ENCODE assay signal across 8 cellular contexts in the genomic region with DNA sequence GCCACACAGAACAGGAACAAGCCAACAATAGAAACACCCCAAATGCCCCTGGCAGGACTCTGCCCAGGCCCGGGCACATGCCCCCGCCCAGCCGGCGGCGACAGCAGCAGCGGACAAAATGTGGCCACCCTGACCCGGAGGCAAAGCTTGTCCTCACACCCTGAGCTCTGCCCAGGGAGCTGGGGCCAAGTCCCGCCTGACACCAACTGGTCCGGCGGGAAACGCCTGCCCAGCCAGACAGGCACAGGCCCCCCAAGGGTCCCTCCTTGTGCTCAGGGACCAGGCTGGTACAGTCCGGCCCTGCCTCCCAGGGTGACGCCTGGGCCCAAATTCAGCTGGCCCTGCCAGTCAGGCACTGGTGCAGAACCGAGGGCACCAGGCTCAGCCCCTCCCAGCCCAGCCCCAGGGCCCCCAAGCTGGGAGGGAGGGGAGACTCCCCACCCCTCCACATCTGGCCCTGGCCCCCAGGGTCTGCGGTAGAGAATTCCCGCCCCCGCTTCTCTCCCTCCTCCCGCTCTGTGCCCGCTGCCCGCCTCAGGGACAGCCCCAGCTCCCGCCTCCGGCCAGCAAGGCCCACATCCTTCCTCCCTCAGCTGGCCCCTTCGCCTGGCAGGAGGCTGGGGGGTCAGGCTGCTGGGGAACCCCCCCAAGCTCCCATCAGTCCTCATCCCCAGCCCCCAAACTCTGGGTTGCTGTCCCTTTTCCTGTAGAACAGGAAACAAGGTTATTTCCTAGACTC. TPM values are rescaled to one million over a fixed set of nuclear protein-coding genes. Genes with fewer than 3 reads are reported as not detected.
DNase-seq lines count a peak whose midpoint lies in the region; ATAC-seq, FAIRE-seq and TF ChIP-seq lines count a peak whose summit lies in the region.

No MANE protein-coding gene starts in this region.

- DNase-seq in IMR-90: no peak
- DNase-seq in MCF 10A (ENCODE audit: unreplicated experiment): peak; percentile 22
- no peak for DNase-seq in keratinocyte (ENCODE audit: low read depth, low spot score)
- no peak for DNase-seq in stimulated activated naive B cell treated with anti-CD40 and anti-IgM and Interleukin-4, amounts not matched to agents 10 μg/mL and 1 μg/mL and 100 μg/mL, for 72 hours
- DNase-seq in GM19240 (ENCODE audit: insufficient read length, low spot score): no peak
- no peak for DNase-seq in DMS79 treated with DMSO at 0.1 percent for 48 hours (lab: John Stamatoyannopoulos, UW)
- DNase-seq in NCI-H774 (lab: John Stamatoyannopoulos, UW): no peak

- H4K8ac ChIP-seq in IMR-90 (ENCODE audit: low read depth in 2 of 2, low read length in 2 of 2): peak overlapping the region; percentile 31 to 48; a peak in 2 of 4 replicates

- H3K23ac ChIP-seq in IMR-90 (ENCODE audit: low read depth, low read length): peak overlapping the region; percentile 59; the same call in 1 of the 2 replicates

- intact Hi-C loops in IMR-90 (cut with micrococcal nuclease): loop anchor here (1.0 to 5.0 kb wide), 3 partner anchors 45 to 302 kb away; no protein-coding TSS in a partner anchor
- intact Hi-C loops in MCF 10A (cut with micrococcal nuclease): loop anchor here (1.0 to 2.0 kb wide), 2 partner anchors 27 to 46 kb away; no protein-coding TSS in a partner anchor

- 17% methylated on average over 12 of the region's 23 CpGs; no CpG with 5 or more reads in 1 of the 2 experiments for WGBS in IMR-90 (ENCODE audit: extremely low coverage in 2 of 2, insufficient read length in 1 of 2), 2 experiments

- H3K9me1 ChIP-seq in IMR-90 (ENCODE audit: insufficient read depth, low read length): peaks cover 17% of the 10 kb centered on the region
- peaks cover 4% of the 10 kb centered on the region for H3K9me1 ChIP-seq in keratinocyte (ENCODE audit: control insufficient read depth, extremely low read depth, insufficient read depth, low read length)

- H3K9me3 Mint-ChIP-seq in MCF 10A (ENCODE audit: unreplicated experiment): no peaks in the 10 kb centered on the region
- no peaks in the 10 kb centered on the region for H3K9me3 Mint-ChIP-seq in stimulated activated naive B cell treated with anti-CD40 and anti-IgM and Interleukin-4, amounts not matched to agents 10 μg/mL and 1 μg/mL and 100 μg/mL, for 72 hours

- dilution Hi-C loops in IMR-90 (cut with HindIII; ENCODE audit: low sequenced_read_pairs, unreplicated experiment): no loop called here
- dilution Hi-C loops in keratinocyte (cut with MboI; ENCODE audit: extremely low pct_ligation_motif_present, low sequenced_read_pairs): no loop called here

- peak overlapping the region; percentile 60 for H3K4ac ChIP-seq in IMR-90 (ENCODE audit: low read depth, low read length)

- peak overlapping the region; percentile 88 for H3K27ac Mint-ChIP-seq in MCF 10A (ENCODE audit: low read depth, unreplicated experiment)
- H3K27ac Mint-ChIP-seq in stimulated activated naive B cell treated with anti-CD40 and anti-IgM and Interleukin-4, amounts not matched to agents 10 μg/mL and 1 μg/mL and 100 μg/mL, for 72 hours: peak overlapping the region; percentile 90

- in situ Hi-C loops in IMR-90 (cut with MboI; ENCODE audit: low sequenced_read_pairs): no loop called here

- no peak for TF ChIP-seq POLR2A in IMR-90 (IDR thresholded peaks at IDR 0.05; ENCODE audit: low read depth, low read length)

- H3K79me1 ChIP-seq in IMR-90 (ENCODE audit: low read depth in 1 of 2, low read length in 2 of 2): peaks cover 16 to 55% of the 10 kb centered on the region in 2 experiments

- H3K14ac ChIP-seq in IMR-90 (replicated peaks; ENCODE audit: low read depth, low read length): peak overlapping the region; percentile 37; the same call in 1 of the 2 replicates

- H4K91ac ChIP-seq in IMR-90 (ENCODE audit: insufficient read depth, low read depth, low read length): peak overlapping the region; percentile 45

- no peak overlapping the region for H2BK15ac ChIP-seq in IMR-90 (ENCODE audit: low read depth, low read length)

- no peak overlapping the region for H2BK20ac ChIP-seq in IMR-90 (ENCODE audit: low read depth, low read length)

- H4K20me1 ChIP-seq in IMR-90 (ENCODE audit: insufficient read depth, low read length) (peaks cover 57% of the 10 kb centered on the region), keratinocyte (ENCODE audit: control insufficient read depth, extremely low read depth, insufficient read depth, low read length) (peaks cover 33% of the 10 kb centered on the region)

- H3K36me3 ChIP-seq in IMR-90 (ENCODE audit: control insufficient read depth, insufficient read depth, low read length): no peaks in the 10 kb centered on the region
- H3K36me3 ChIP-seq in keratinocyte (ENCODE audit: control insufficient read depth in 2 of 2, extremely low read depth in 1 of 2, insufficient read depth in 2 of 2, low read length in 2 of 2): peaks cover 0 to 2% of the 10 kb centered on the region in 2 experiments

- H3K9me3 ChIP-seq in IMR-90 (ENCODE audit: control insufficient read depth, insufficient read depth, low read length): no peaks in the 10 kb centered on the region
- no peaks in the 10 kb centered on the region for H3K9me3 ChIP-seq in keratinocyte (ENCODE audit: control insufficient read depth, low read depth, low read length)

- peaks cover 61% of the 10 kb centered on the region for H3K79me2 ChIP-seq in keratinocyte (ENCODE audit: control insufficient read depth, insufficient read depth, low read length)

- H3K36me3 Mint-ChIP-seq in MCF 10A (ENCODE audit: insufficient read depth, unreplicated experiment): no peaks in the 10 kb centered on the region
- peaks cover 0 to 2% of the 10 kb centered on the region in 2 donors for H3K36me3 Mint-ChIP-seq in stimulated activated naive B cell treated with anti-CD40 and anti-IgM and Interleukin-4, amounts not matched to agents 10 μg/mL and 1 μg/mL and 100 μg/mL, for 72 hours

- POLR2A ChIA-PET in IMR-90 (lab: Charles Lee; ENCODE audit: unreplicated experiment): interaction anchor here (0.6 kb wide), 1 partner anchor 45 kb away, joined by 5 read pairs; no protein-coding TSS in a partner anchor
- POLR2A ChIA-PET in MCF 10A (lab: Yijun Ruan, JAX): interaction anchor here (1.0 to 4.6 kb wide), 10 partner anchors 12 to 301 kb away, joined by 3 to 37 read pairs (median 4); partner anchors contain the start of gene WASF2

- peak overlapping the region; percentile 96 for H2AK9ac ChIP-seq in IMR-90 (replicated peaks; ENCODE audit: low read depth, low read length, poor library complexity)

- peaks cover 35% of the 10 kb centered on the region for H3K4me1 Mint-ChIP-seq in MCF 10A (ENCODE audit: insufficient read depth, unreplicated experiment)
- H3K4me1 Mint-ChIP-seq in stimulated activated naive B cell treated with anti-CD40 and anti-IgM and Interleukin-4, amounts not matched to agents 10 μg/mL and 1 μg/mL and 100 μg/mL, for 72 hours: peaks cover 13 to 55% of the 10 kb centered on the region in 2 donors

- H3K4me3 ChIP-seq in IMR-90 (ENCODE audit: insufficient read depth, low read depth, low read length) (peak overlapping the region; percentile 97), keratinocyte (ENCODE audit: control insufficient read depth in 2 of 3, extremely low read depth in 1 of 3, insufficient read depth in 2 of 3, low read depth in 1 of 3, low read length in 3 of 3) (peak overlapping the region; percentile 90 to 94 (median 90))

- peak overlapping the region; percentile 27 for H2BK5ac ChIP-seq in IMR-90 (ENCODE audit: low read depth, low read length, poor library complexity, severe bottlenecking)

- H2AFZ ChIP-seq in IMR-90 (replicated peaks; ENCODE audit: low read length, poor library complexity) (peak overlapping the region; percentile 64), keratinocyte (ENCODE audit: control insufficient read depth, low read length) (no peak overlapping the region)

- peak overlapping the region; percentile 90 for H3K4me3 Mint-ChIP-seq in MCF 10A (ENCODE audit: unreplicated experiment)
- peak overlapping the region; percentile 90 to 92 for H3K4me3 Mint-ChIP-seq in stimulated activated naive B cell treated with anti-CD40 and anti-IgM and Interleukin-4, amounts not matched to agents 10 μg/mL and 1 μg/mL and 100 μg/mL, for 72 hours

- H3K4me1 ChIP-seq in IMR-90 (ENCODE audit: control insufficient read depth, insufficient read depth, low read length): peaks cover 36% of the 10 kb centered on the region
- peaks cover 42% of the 10 kb centered on the region for H3K4me1 ChIP-seq in keratinocyte (ENCODE audit: control insufficient read depth, extremely low read depth, insufficient read depth, low read length)

- no peak for FAIRE-seq in keratinocyte (lab: Jason Lieb, UNC)

- no peaks in the 10 kb centered on the region for H3K27me3 Mint-ChIP-seq in MCF 10A (ENCODE audit: insufficient read depth, unreplicated experiment)
- H3K27me3 Mint-ChIP-seq in stimulated activated naive B cell treated with anti-CD40 and anti-IgM and Interleukin-4, amounts not matched to agents 10 μg/mL and 1 μg/mL and 100 μg/mL, for 72 hours: no peaks in the 10 kb centered on the region

- peak overlapping the region; percentile 87 for H3K4me2 ChIP-seq in IMR-90 (ENCODE audit: low read depth, low read length)
- H3K4me2 ChIP-seq in keratinocyte (ENCODE audit: control insufficient read depth, extremely low read depth, insufficient read depth, low read depth, low read length): peak overlapping the region; percentile 93

- peak overlapping the region; percentile 13 for H2AK5ac ChIP-seq in IMR-90 (ENCODE audit: low read depth, low read length)

- CTCF ChIA-PET in IMR-90 (lab: Yijun Ruan, JAX): interaction anchor here (0.7 to 1.6 kb wide), 7 partner anchors 33 to 301 kb away, joined by 3 to 10 read pairs (median 3); no protein-coding TSS in a partner anchor
- CTCF ChIA-PET in MCF 10A (lab: Yijun Ruan, JAX): interaction anchor here (0.6 to 4.7 kb wide), 10 partner anchors 10 to 94 kb away, joined by 3 to 51 read pairs (median 4); no protein-coding TSS in a partner anchor

- no peak for TF ChIP-seq CTCF in C4-2B (conservative IDR thresholded peaks at IDR 0.05)
- no peak for TF ChIP-seq CTCF in IMR-90 (conservative IDR thresholded peaks at IDR 0.05; ENCODE audit: low read depth, low read length)
- no peak for TF ChIP-seq CTCF in MCF 10A (IDR thresholded peaks at IDR 0.05; ENCODE audit: unreplicated experiment)
- no peak for TF ChIP-seq CTCF in keratinocyte (optimal IDR thresholded peaks at IDR 0.05 in 1 of 3, IDR thresholded peaks at IDR 0.05 in 1 of 3, conservative IDR thresholded peaks at IDR 0.05 in 1 of 3; ENCODE audit: extremely low read depth in 1 of 3, insufficient read depth in 2 of 3, low read length in 3 of 3)

- H3K27me3 ChIP-seq in IMR-90 (ENCODE audit: control insufficient read depth, insufficient read depth, low read length) (no peaks in the 10 kb centered on the region), keratinocyte (ENCODE audit: control insufficient read depth, extremely low read depth, insufficient read depth, low read length) (no peaks in the 10 kb centered on the region)

- H3K56ac ChIP-seq in IMR-90 (ENCODE audit: extremely low read depth, insufficient read depth, low read length): no peak overlapping the region

- H4K5ac ChIP-seq in IMR-90 (ENCODE audit: low read depth, low read length): no peak overlapping the region

- peak overlapping the region; percentile 80 for H3K27ac ChIP-seq in C4-2B
- H3K27ac ChIP-seq in IMR-90 (ENCODE audit: insufficient read depth, low read length): peak overlapping the region; percentile 72
- H3K27ac ChIP-seq in keratinocyte (ENCODE audit: control insufficient read depth, insufficient read depth, low read length): peak overlapping the region; percentile 34

- peak overlapping the region; percentile 79 for H3K9ac ChIP-seq in IMR-90 (ENCODE audit: low read depth, low read length)
- peak overlapping the region; percentile 73 for H3K9ac ChIP-seq in keratinocyte (ENCODE audit: control insufficient read depth, extremely low read depth, insufficient read depth, low read length)

- 0 out of 2 replicates have a peak, but pooled peaks have one; percentile 2 for ATAC-seq in IMR-90 (ENCODE audit: low read depth)
- ATAC-seq in stimulated activated naive B cell treated with anti-CD40 and anti-IgM and Interleukin-4, amounts not matched to agents 10 μg/mL and 1 μg/mL and 100 μg/mL, for 72 hours (replicated peaks): peak; percentile 19 to 26

- peak overlapping the region; percentile 12; the same call in 1 of the 2 replicates for H2BK120ac ChIP-seq in IMR-90 (ENCODE audit: low read depth, low read length)

- H3K18ac ChIP-seq in IMR-90 (ENCODE audit: low read depth, low read length): no peak overlapping the region; the same call in 1 of the 2 replicates

- no peak; the same call in 1 of the 2 replicates for TF ChIP-seq RAD21 in IMR-90 (IDR thresholded peaks at IDR 0.05; ENCODE audit: low read length)

- BruUV-seq in IMR-90 (replicated peaks; lab: Mats Ljungman, UMichigan) (no TSS peak), MCF 10A (replicated peaks; lab: Mats Ljungman, UMichigan) (no TSS peak)

RNA-seq across cellular contexts. Expression of gene AHDC1, which starts 2.0 kb away (rescaled TPM):
- total RNA-seq in IMR-90 (2012; rRNA removed) (1.7 and 2.0 TPM in 2 replicates), MCF 10A (2022) (18.4 and 25.2 TPM in 2 replicates)
- polyA plus RNA-seq in IMR-90 (2012; rRNA removed) (11.6 and 16.1 TPM in 2 replicates), keratinocyte (3.9 to 4.2 TPM (median 4.1 TPM) in 3 replicates)
- polyA plus RNA-seq in IMR-90 (2012; cell fraction: cytosol; rRNA removed): 4.9 and 11.5 TPM in 2 replicates
- polyA plus RNA-seq in IMR-90 (2012; cell fraction: nucleus; rRNA removed; ENCODE audit: low replicate concordance): 25.9 and 46.8 TPM in 2 replicates
- 7.2 TPM for polyA plus RNA-seq in keratinocyte (2011; ENCODE audit: low read depth)
- polyA plus RNA-seq in keratinocyte (2011; cell fraction: cytosol; rRNA removed): 3.6 and 5.3 TPM in 2 replicates
- 24.5 and 32.9 TPM in 2 replicates for polyA plus RNA-seq in keratinocyte (2011; cell fraction: nucleus; rRNA removed)
- polyA plus RNA-seq in keratinocyte (2012; ENCODE audit: low replicate concordance): 13.6 and 18.7 TPM in 2 replicates
- 7.9 to 15.7 TPM (median 10.4 TPM) in 3 replicates for polyA minus RNA-seq in keratinocyte
- polyA minus RNA-seq in keratinocyte (2011; cell fraction: cytosol; rRNA and poly(A)+ RNA removed): 8.8 TPM
- 19.1 and 26.2 TPM in 2 replicates for polyA minus RNA-seq in keratinocyte (2011; cell fraction: nucleus; rRNA and poly(A)+ RNA removed)

RNA-seq across cellular contexts. Expression of gene FGR, which starts 33.0 kb away (rescaled TPM):
- total RNA-seq in IMR-90 (2012; rRNA removed) (not detected in 2 replicates), MCF 10A (2022) (not detected in 2 replicates)
- polyA plus RNA-seq in IMR-90 (2012; rRNA removed) (not detected in 2 replicates), keratinocyte (0.04 to 0.17 TPM in 2 of 3 replicates, not detected in the other)
- polyA plus RNA-seq in IMR-90 (2012; cell fraction: cytosol; rRNA removed): not detected in 2 replicates
- polyA plus RNA-seq in IMR-90 (2012; cell fraction: nucleus; rRNA removed; ENCODE audit: low replicate concordance): 0.08 TPM in 1 of 2 replicates, not detected in the other
- polyA plus RNA-seq in keratinocyte (2011; ENCODE audit: low read depth): 0.24 TPM
- polyA plus RNA-seq in keratinocyte (2011; cell fraction: cytosol; rRNA removed): 0.04 and 0.06 TPM in 2 replicates
- polyA plus RNA-seq in keratinocyte (2011; cell fraction: nucleus; rRNA removed): not detected in 2 replicates
- polyA plus RNA-seq in keratinocyte (2012; ENCODE audit: low replicate concordance): 0.06 TPM in 1 of 2 replicates, not detected in the other
- not detected in 3 replicates for polyA minus RNA-seq in keratinocyte
- polyA minus RNA-seq in keratinocyte (2011; cell fraction: cytosol; rRNA and poly(A)+ RNA removed): not detected
- not detected in 2 replicates for polyA minus RNA-seq in keratinocyte (2011; cell fraction: nucleus; rRNA and poly(A)+ RNA removed)
